Comparison of ENCODE assay signal across 8 cellular contexts in the genomic region with DNA sequence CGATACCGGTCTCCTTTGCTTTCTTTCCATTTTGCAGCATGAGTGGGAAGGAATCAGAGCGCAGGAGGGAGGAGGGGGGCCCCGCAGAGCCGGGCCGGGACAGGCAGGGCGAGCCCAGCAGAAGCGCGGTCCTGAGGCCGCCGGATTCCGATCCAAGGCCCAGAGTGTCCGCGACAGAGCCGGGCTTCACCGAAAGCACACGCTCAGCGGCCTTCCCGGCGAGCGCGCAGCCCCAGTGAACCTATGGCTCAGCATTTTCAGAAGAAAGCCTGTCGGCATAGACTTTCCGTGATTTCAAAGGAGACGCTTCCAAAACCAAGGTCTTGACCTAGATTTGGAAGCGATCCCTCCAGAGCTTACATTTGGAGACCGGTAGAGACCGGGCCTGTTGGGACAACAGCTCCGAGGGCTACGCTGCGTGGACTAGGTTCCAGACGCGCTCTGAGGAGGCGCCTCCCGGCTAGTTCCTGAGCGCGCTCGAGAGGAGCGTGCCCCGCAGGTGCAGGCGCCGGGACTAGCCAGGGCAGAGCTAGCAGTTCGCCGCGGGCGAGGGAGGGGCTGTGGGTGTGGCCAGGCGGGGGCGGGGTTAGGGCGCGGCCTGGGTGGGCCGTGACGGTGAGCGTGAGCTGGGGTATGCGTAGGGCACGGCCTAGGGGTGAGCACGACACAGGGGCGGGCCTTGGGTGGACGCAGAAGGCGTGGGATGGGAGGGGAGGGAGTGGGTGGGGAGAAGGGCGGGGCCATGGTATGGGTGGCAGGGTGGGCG. TPM values are rescaled to one million over a fixed set of nuclear protein-coding genes. Genes with fewer than 3 reads are reported as not detected.
A peak's percentile ranks its signal among the peaks of the same experiment; 100 is the strongest.
DNase-seq lines count a peak whose midpoint lies in the region; ATAC-seq and TF ChIP-seq lines count a peak whose summit lies in the region.

No MANE protein-coding gene starts in this region.

- no peaks in the 10 kb centered on the region for H3K9me3 ChIP-seq in Caco-2

- intact Hi-C loops in Caco-2 (cut with micrococcal nuclease; ENCODE audit: unreplicated experiment), result loop anchor here (1.0 to 5.0 kb wide), 3 partner anchors 53 to 159 kb away; a partner anchor contains a TSS

- H3K4me1 Mint-ChIP-seq in Caco-2 (ENCODE audit: low read depth, unreplicated experiment), result peaks cover 6% of the 10 kb centered on the region
- H3K4me1 Mint-ChIP-seq in endothelial cell (ENCODE audit: unreplicated experiment), result no peaks in the 10 kb centered on the region
- peaks cover 40% of the 10 kb centered on the region for H3K4me1 Mint-ChIP-seq in mesothelial cell of epicardium

- DNase-seq in Caco-2, result peak; percentile 93 to 96
- DNase-seq in HT1080 (ENCODE audit: low read depth), result peak; percentile 72
- peak; percentile 92 for DNase-seq in NOMO-1 treated with dmso at 0.1 percent for 144 hours (lab: John Stamatoyannopoulos, UW; ENCODE audit: unreplicated experiment)
- DNase-seq in activated CD8-positive, alpha-beta memory T cell treated with anti-CD3 and anti-CD28 coated beads, Interleukin-2, amount 50 U/mL, for 24 hours (ENCODE audit: extremely low read depth), result peak; percentile 75
- DNase-seq in endothelial cell (ENCODE audit: low spot score), result peak; percentile 68
- DNase-seq in mesothelial cell of epicardium (ENCODE audit: low spot score in 2 of 2, unreplicated experiment in 2 of 2), result peak; percentile 80 to 89
- DNase-seq in stimulated activated CD8-positive, alpha-beta memory T cell treated with anti-CD3 and anti-CD28 coated beads, Interleukin-15, amount 100 ng/mL, for 48 hours (ENCODE audit: low read depth in 2 of 2), result peak; percentile 86 to 90

- peak overlapping the region; percentile 70 for H3K4me3 ChIP-seq in Caco-2 (ENCODE audit: low read depth, low read length)

- H3K27me3 ChIP-seq in Caco-2 (replicated peaks; ENCODE audit: control insufficient read depth, insufficient read depth, low read length), result no peaks in the 10 kb centered on the region

- peak; percentile 91 for ATAC-seq in GM21381 (IDR thresholded peaks at IDR 0.05; ENCODE audit: unreplicated experiment)

- TF ChIP-seq CTCF in Caco-2 (IDR thresholded peaks at IDR 0.05; ENCODE audit: insufficient read depth in 1 of 2, low read depth in 1 of 2, low read length in 1 of 2, severe bottlenecking in 1 of 2, unreplicated experiment in 1 of 2) (no peak), endothelial cell (IDR thresholded peaks at IDR 0.05; ENCODE audit: unreplicated experiment) (no peak), mesothelial cell of epicardium (IDR thresholded peaks at IDR 0.05; ENCODE audit: unreplicated experiment) (no peak)

- H3K27me3 Mint-ChIP-seq in Caco-2 (ENCODE audit: insufficient read depth, unreplicated experiment) (peaks cover 6% of the 10 kb centered on the region), endothelial cell (ENCODE audit: unreplicated experiment) (peaks cover 20% of the 10 kb centered on the region), mesothelial cell of epicardium (ENCODE audit: low read depth) (peaks cover 15% of the 10 kb centered on the region)

- CTCF ChIA-PET in Caco-2 (lab: Charles Lee), result interaction anchor here (0.6 to 1.1 kb wide), 3 partner anchors 160 to 541 kb away, joined by 3 to 10 read pairs (median 3); a partner anchor contains a TSS

- H3K36me3 Mint-ChIP-seq in Caco-2 (ENCODE audit: insufficient read depth, unreplicated experiment) (no peaks in the 10 kb centered on the region), endothelial cell (ENCODE audit: low read depth, unreplicated experiment) (peaks cover 3% of the 10 kb centered on the region), mesothelial cell of epicardium (no peaks in the 10 kb centered on the region)

- H3K4me1 ChIP-seq in Caco-2, result peaks cover 17% of the 10 kb centered on the region; the same call in 1 of the 2 replicates

- no peaks in the 10 kb centered on the region for H3K9me3 Mint-ChIP-seq in Caco-2 (ENCODE audit: unreplicated experiment)
- no peaks in the 10 kb centered on the region for H3K9me3 Mint-ChIP-seq in endothelial cell (ENCODE audit: unreplicated experiment)
- no peaks in the 10 kb centered on the region for H3K9me3 Mint-ChIP-seq in mesothelial cell of epicardium

- peak overlapping the region; percentile 83 for H3K4me3 Mint-ChIP-seq in Caco-2 (ENCODE audit: unreplicated experiment)
- H3K4me3 Mint-ChIP-seq in endothelial cell (ENCODE audit: unreplicated experiment), result peak overlapping the region; percentile 59
- H3K4me3 Mint-ChIP-seq in mesothelial cell of epicardium, result peak overlapping the region; percentile 78

- H3K36me3 ChIP-seq in Caco-2 (ENCODE audit: control insufficient read depth, insufficient read depth, low read length), result no peaks in the 10 kb centered on the region

- BruUV-seq in Caco-2 (replicated peaks; lab: Mats Ljungman, UMichigan), result no TSS peak

- POLR2A ChIA-PET in Caco-2 (lab: Charles Lee), result interaction anchor here (0.5 to 1.1 kb wide), 6 partner anchors 26 to 1756 kb away, joined by 3 to 9 read pairs (median 5); a partner anchor contains a TSS

- H3K27ac Mint-ChIP-seq in Caco-2 (ENCODE audit: unreplicated experiment) (peak overlapping the region; percentile 16), endothelial cell (ENCODE audit: unreplicated experiment) (no peak overlapping the region), mesothelial cell of epicardium (peak overlapping the region; percentile 76)

RNA-seq across cellular contexts. Expression of a gene that starts 27.8 kb away (rescaled TPM):
- total RNA-seq in Caco-2 (2022), result not detected in 2 replicates
- total RNA-seq in HT1080 (2014; rRNA removed; shearing (Covaris generic)), result not detected in 2 replicates
- not detected in 2 replicates for polyA plus RNA-seq in HT1080 (2015; cell fraction: cytosol; rRNA removed)
- not detected in 2 replicates for polyA plus RNA-seq in HT1080 (2015; cell fraction: nucleus; rRNA removed)
- total RNA-seq in endothelial cell (ENCODE audit: unreplicated experiment), result not detected
- total RNA-seq in mesothelial cell of epicardium, result not detected in 3 replicates

RNA-seq across cellular contexts. Expression of a gene that starts 52.5 kb away (rescaled TPM):
- total RNA-seq in Caco-2 (2022) (29.1 and 30.3 TPM in 2 replicates), endothelial cell (ENCODE audit: unreplicated experiment) (32.2 TPM), mesothelial cell of epicardium (41.6 to 42.6 TPM (median 41.8 TPM) in 3 replicates)
- 43.6 and 47.0 TPM in 2 replicates for total RNA-seq in HT1080 (2014; rRNA removed; shearing (Covaris generic))
- polyA plus RNA-seq in HT1080 (2015; cell fraction: cytosol; rRNA removed), result 32.5 and 34.8 TPM in 2 replicates
- 18.7 and 22.7 TPM in 2 replicates for polyA plus RNA-seq in HT1080 (2015; cell fraction: nucleus; rRNA removed)

RNA-seq across cellular contexts. Expression of a gene that starts 52.6 kb away (rescaled TPM):
- 25.3 and 27.1 TPM in 2 replicates for total RNA-seq in Caco-2 (2022)
- 37.7 and 47.6 TPM in 2 replicates for total RNA-seq in HT1080 (2014; rRNA removed; shearing (Covaris generic))
- 19.7 and 20.4 TPM in 2 replicates for polyA plus RNA-seq in HT1080 (2015; cell fraction: cytosol; rRNA removed)
- polyA plus RNA-seq in HT1080 (2015; cell fraction: nucleus; rRNA removed), result 26.3 and 31.5 TPM in 2 replicates
- total RNA-seq in endothelial cell (ENCODE audit: unreplicated experiment), result 13.4 TPM
- total RNA-seq in mesothelial cell of epicardium, result 20.6 to 26.4 TPM (median 20.8 TPM) in 3 replicates

Comparison
In these comparisons a context has a peak if more than half of its experiments do, and no peak if none do; other contexts are left out.
1. Peak in every context shown above with its lines: DNase-seq, ATAC-seq and H3K4me3 ChIP-seq.